ENCODE assay signal across 18 cellular contexts in genomic region chr6:152435816-152436215, GRCh38.
"Had no signal": no experiment of that assay in that cellular context is flagged by ENCODE, and none has a peak within 500 bp of the region (broad histone marks: within the 10 kb centered on the region; RNA-seq: fewer than 3 reads in every experiment).

No MANE protein-coding gene starts in this region.

- H3K4me1 Mint-ChIP-seq: mesothelial cell of epicardium; naive thymus-derived CD4-positive, alpha-beta T cell had no signal

- DNase-seq: dermis blood vessel endothelial cell; dorsolateral prefrontal cortex; effector CD4-positive, alpha-beta T cell; effector memory CD4-positive, alpha-beta T cell; foreskin keratinocyte; heart left ventricle; hippocampal formation; left cardiac atrium; left lung; left ventricle myocardium superior; lower lobe of right lung; mesenchymal stem cell; mucosa of descending colon; naive thymus-derived CD4-positive, alpha-beta T cell had no signal

- H3K36me3 Mint-ChIP-seq: mesothelial cell of epicardium; naive thymus-derived CD4-positive, alpha-beta T cell had no signal

- H3K27ac Mint-ChIP-seq: mesothelial cell of epicardium; naive thymus-derived CD4-positive, alpha-beta T cell had no signal

- H3K27ac ChIP-seq: coronary artery, dorsolateral prefrontal cortex, esophagus muscularis mucosa, foreskin keratinocyte, gastroesophageal sphincter, heart left ventricle, left lung, lower lobe of right lung had no signal

- ATAC-seq: foreskin keratinocyte; gastroesophageal sphincter; heart left ventricle; left cardiac atrium; left lung; left ventricle myocardium superior; lower lobe of right lung; mucosa of descending colon; naive thymus-derived CD4-positive, alpha-beta T cell had no signal

- H3K9me3 Mint-ChIP-seq: mesothelial cell of epicardium; naive thymus-derived CD4-positive, alpha-beta T cell had no signal

- H3K27me3 ChIP-seq: dorsolateral prefrontal cortex, esophagus muscularis mucosa, foreskin keratinocyte, gastroesophageal sphincter, heart left ventricle, left lung had no signal

- H3K9me3 ChIP-seq: esophagus muscularis mucosa, gastroesophageal sphincter, heart left ventricle, left lung, lower lobe of right lung, mucosa of descending colon had no signal

- H3K36me3 ChIP-seq: lower lobe of right lung had no signal

- H3K4me3 Mint-ChIP-seq: mesothelial cell of epicardium; naive thymus-derived CD4-positive, alpha-beta T cell had no signal

- H3K4me3 ChIP-seq: coronary artery, dorsolateral prefrontal cortex, esophagus muscularis mucosa, gastroesophageal sphincter, heart left ventricle, left lung, lower lobe of right lung, mucosa of descending colon had no signal

- H3K4me1 ChIP-seq: esophagus muscularis mucosa, foreskin keratinocyte, gastroesophageal sphincter, heart left ventricle, left lung, lower lobe of right lung had no signal
